Comparison of ENCODE assay signal across 22 cellular contexts in genomic region chr12:117981267-117981666, GRCh38. TPM values are rescaled to one million over a fixed set of nuclear protein-coding genes. Genes with fewer than 3 reads are reported as not detected.
"Had no signal": no experiment of that assay in that cellular context is flagged by ENCODE, and none has a peak within 500 bp of the region (broad histone marks: within the 10 kb centered on the region; RNA-seq: fewer than 3 reads in every experiment).

No MANE protein-coding gene starts in this region.

- H3K9me3 Mint-ChIP-seq: nephron; neural progenitor cell; stimulated activated memory B cell treated with anti-CD40 and anti-IgM and Interleukin-4, amounts not matched to agents 10 μg/mL and 1 μg/mL and 100 μg/mL, for 72 hours; stimulated activated naive CD8-positive, alpha-beta T cell treated with anti-CD3 and anti-CD28 coated beads, Interleukin-15, Interleukin-2, amounts not matched to agents 100 ng/mL and 50 ng/mL, for 24 hours had no signal

- H3K36me3 Mint-ChIP-seq: naive thymus-derived CD4-positive, alpha-beta T cell; neural progenitor cell; stimulated activated memory B cell treated with anti-CD40 and anti-IgM and Interleukin-4, amounts not matched to agents 10 μg/mL and 1 μg/mL and 100 μg/mL, for 72 hours had no signal

- H3K4me1 ChIP-seq: left lung, neural progenitor cell, psoas muscle, sigmoid colon, tibial nerve, upper lobe of left lung had no signal

- ATAC-seq: left cardiac atrium; left lung; naive thymus-derived CD4-positive, alpha-beta T cell; psoas muscle; right cardiac atrium; stimulated activated memory B cell treated with anti-CD40 and anti-IgM and Interleukin-4, amounts not matched to agents 10 μg/mL and 1 μg/mL and 100 μg/mL, for 72 hours had no signal

- H2AFZ ChIP-seq: neural progenitor cell had no signal

- H3K9me3 ChIP-seq: left lung, ovary, psoas muscle, sigmoid colon, thoracic aorta, upper lobe of left lung had no signal

- H3K4me2 ChIP-seq: neural progenitor cell had no signal

- H3K27ac ChIP-seq: dorsolateral prefrontal cortex, left lung, neural progenitor cell, ovary, psoas muscle, sigmoid colon, thoracic aorta, tibial nerve, upper lobe of left lung had no signal

- H3K27ac Mint-ChIP-seq: naive thymus-derived CD4-positive, alpha-beta T cell; nephron; neural progenitor cell; stimulated activated memory B cell treated with anti-CD40 and anti-IgM and Interleukin-4, amounts not matched to agents 10 μg/mL and 1 μg/mL and 100 μg/mL, for 72 hours; stimulated activated naive CD8-positive, alpha-beta T cell treated with anti-CD3 and anti-CD28 coated beads, Interleukin-15, Interleukin-2, amounts not matched to agents 100 ng/mL and 50 ng/mL, for 24 hours had no signal

- H3K9ac ChIP-seq: neural progenitor cell had no signal

- H3K36me3 ChIP-seq: left lung, neural progenitor cell, ovary, sigmoid colon, thoracic aorta, tibial nerve, upper lobe of left lung had no signal

- H3K27me3 ChIP-seq: neural progenitor cell, ovary, sigmoid colon, tibial nerve, upper lobe of left lung had no signal

- DNase-seq: dorsolateral prefrontal cortex; effector CD4-positive, alpha-beta T cell; head of caudate nucleus; left cardiac atrium; left lung; mesenchymal stem cell; midbrain; naive thymus-derived CD4-positive, alpha-beta T cell; ovary; psoas muscle; right cardiac atrium; sigmoid colon; stimulated activated CD4-positive, alpha-beta T cell treated with anti-CD3 and anti-CD28 coated beads, Interleukin-2, amount 100 ng/mL, for 24 hours; stimulated activated CD4-positive, alpha-beta T cell treated with anti-CD3 and anti-CD28 coated beads, Interleukin-4, amount 100 ng/mL, for 24 hours; upper lobe of left lung had no signal

- H3K4me3 ChIP-seq: dorsolateral prefrontal cortex, left lung, neural progenitor cell, ovary, psoas muscle, sigmoid colon, thoracic aorta, tibial nerve, upper lobe of left lung had no signal

- H3K4me1 Mint-ChIP-seq: naive thymus-derived CD4-positive, alpha-beta T cell; nephron; stimulated activated memory B cell treated with anti-CD40 and anti-IgM and Interleukin-4, amounts not matched to agents 10 μg/mL and 1 μg/mL and 100 μg/mL, for 72 hours had no signal

- H3K4me3 Mint-ChIP-seq: naive thymus-derived CD4-positive, alpha-beta T cell; nephron; neural progenitor cell; stimulated activated memory B cell treated with anti-CD40 and anti-IgM and Interleukin-4, amounts not matched to agents 10 μg/mL and 1 μg/mL and 100 μg/mL, for 72 hours; stimulated activated naive CD8-positive, alpha-beta T cell treated with anti-CD3 and anti-CD28 coated beads, Interleukin-15, Interleukin-2, amounts not matched to agents 100 ng/mL and 50 ng/mL, for 24 hours had no signal

RNA-seq across cellular contexts. Expression of gene KSR2, which starts 12.5 kb away (rescaled TPM):
- total RNA-seq: fibroblast of villous mesenchyme had no signal
- polyA plus RNA-seq: naive thymus-derived CD4-positive, alpha-beta T cell; ovary had no signal
